Comparison of ENCODE assay signal across 8 cellular contexts in the genomic region with DNA sequence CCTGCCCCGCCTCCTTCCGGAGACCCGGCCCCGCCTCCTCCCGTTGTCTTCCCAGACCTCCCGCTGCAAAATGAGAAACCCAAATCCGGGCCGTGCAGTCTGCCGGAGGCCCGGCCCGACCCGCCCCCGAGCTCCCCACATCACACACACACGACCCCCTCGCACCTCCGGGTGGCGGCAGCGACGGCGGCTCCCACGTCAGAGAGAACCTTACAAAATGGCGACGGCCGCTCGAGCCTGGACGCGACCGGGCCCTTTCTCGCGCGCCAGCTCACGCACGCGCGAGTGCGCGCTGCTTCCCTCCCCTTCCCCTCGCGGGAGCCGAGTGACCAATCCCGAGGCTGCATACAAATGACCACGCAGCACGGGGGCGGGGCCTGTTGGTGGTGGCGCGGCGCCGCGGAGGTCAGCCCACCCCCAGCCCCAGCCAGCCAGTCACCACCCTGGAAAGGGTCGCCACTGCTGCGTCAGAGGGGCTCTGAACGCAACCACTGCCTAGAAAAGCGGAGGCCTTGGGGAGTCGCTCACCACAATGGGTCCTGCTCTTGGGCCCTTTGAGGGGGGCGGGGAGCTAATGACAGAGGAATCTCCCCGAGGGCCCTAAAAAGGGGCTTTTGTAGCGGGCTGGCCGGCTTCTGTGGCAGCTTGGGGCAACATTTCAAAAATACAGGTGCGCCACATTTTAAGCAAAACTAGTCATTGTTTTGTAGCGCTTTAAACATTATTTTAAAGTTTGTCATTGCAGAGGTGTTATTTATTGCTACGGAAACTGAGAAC. TPM values are rescaled to one million over a fixed set of nuclear protein-coding genes. Genes with fewer than 3 reads are reported as not detected.
DNase-seq lines count a peak whose midpoint lies in the region; ATAC-seq, FAIRE-seq and TF ChIP-seq lines count a peak whose summit lies in the region.

A gene with protein sequence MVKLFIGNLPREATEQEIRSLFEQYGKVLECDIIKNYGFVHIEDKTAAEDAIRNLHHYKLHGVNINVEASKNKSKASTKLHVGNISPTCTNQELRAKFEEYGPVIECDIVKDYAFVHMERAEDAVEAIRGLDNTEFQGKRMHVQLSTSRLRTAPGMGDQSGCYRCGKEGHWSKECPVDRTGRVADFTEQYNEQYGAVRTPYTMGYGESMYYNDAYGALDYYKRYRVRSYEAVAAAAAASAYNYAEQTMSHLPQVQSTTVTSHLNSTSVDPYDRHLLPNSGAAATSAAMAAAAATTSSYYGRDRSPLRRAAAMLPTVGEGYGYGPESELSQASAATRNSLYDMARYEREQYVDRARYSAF (minus strand): TSS at position 289 of the 777 bp plus-strand sequence. CDS start 808 bp downstream, outside the sequence.

- intact Hi-C loops in right cardiac atrium (cut with DNase I) (loop anchor here in 3 of 4 donors (1.0 to 10.0 kb wide), 6 partner anchors 53 to 270 kb away; a partner anchor contains a TSS), uterus (cut with DNase I; ENCODE audit: low total_unique reads) (loop anchor here (2.0 kb wide), 1 partner anchor 99 kb away; no protein-coding TSS in a partner anchor)

- H3K4me3 ChIP-seq in right cardiac atrium (ENCODE audit: low read length) (peak within 1 kb of the TSS; percentile 59), uterus (peak within 1 kb of the TSS; percentile 82 to 83)

- H3K27me3 Mint-ChIP-seq in T-helper 2 cell treated with Interferon-gamma antibody and Interleukin-4, amounts not matched to agents 5 μg/mL and 100 μg/mL, for 36 hours (ENCODE audit: low read depth) = no peaks in the 10 kb centered on the region

- H3K4me1 ChIP-seq in right cardiac atrium (ENCODE audit: control insufficient read depth, insufficient read depth, low read length) (peaks cover 5% of the 10 kb centered on the region), uterus (no peaks in the 10 kb centered on the region)

- H3K9me3 ChIP-seq in right cardiac atrium (ENCODE audit: control insufficient read depth, low read length) (no peaks in the 10 kb centered on the region), uterus (no peaks in the 10 kb centered on the region)

- no peaks in the 10 kb centered on the region for H3K9me3 Mint-ChIP-seq in T-helper 2 cell treated with Interferon-gamma antibody and Interleukin-4, amounts not matched to agents 5 μg/mL and 100 μg/mL, for 36 hours

- peaks cover 32% of the 10 kb centered on the region for H3K4me1 Mint-ChIP-seq in T-helper 2 cell treated with Interferon-gamma antibody and Interleukin-4, amounts not matched to agents 5 μg/mL and 100 μg/mL, for 36 hours (ENCODE audit: low read depth)

- FAIRE-seq in GM18507 (lab: Jason Lieb, UNC) = peak; percentile 88

- H3K27ac ChIP-seq in right cardiac atrium (ENCODE audit: low read length) (peak within 1 kb of the TSS; percentile 93), uterus (peak within 1 kb of the TSS; percentile 95)

- no peak for TF ChIP-seq CTCF in uterus (IDR thresholded peaks at IDR 0.05)

- peak within 1 kb of the TSS; percentile 98 for H3K4me3 Mint-ChIP-seq in T-helper 2 cell treated with Interferon-gamma antibody and Interleukin-4, amounts not matched to agents 5 μg/mL and 100 μg/mL, for 36 hours

- peaks cover 24% of the 10 kb centered on the region for H3K36me3 Mint-ChIP-seq in T-helper 2 cell treated with Interferon-gamma antibody and Interleukin-4, amounts not matched to agents 5 μg/mL and 100 μg/mL, for 36 hours (ENCODE audit: low read depth)

- H3K36me3 ChIP-seq in uterus = no peaks in the 10 kb centered on the region

- peak within 1 kb of the TSS; percentile 99 for H3K27ac Mint-ChIP-seq in T-helper 2 cell treated with Interferon-gamma antibody and Interleukin-4, amounts not matched to agents 5 μg/mL and 100 μg/mL, for 36 hours

- H3K27me3 ChIP-seq in right cardiac atrium (ENCODE audit: control insufficient read depth, insufficient read depth) (no peaks in the 10 kb centered on the region), uterus (no peaks in the 10 kb centered on the region)

- WGBS in right cardiac atrium = under 1% methylated on average over 61 of the region's 61 CpGs

- DNase-seq in GM18507 (ENCODE audit: extremely low spot score, insufficient read length, low read depth) (peak; percentile 94), NCI-H2029 (lab: John Stamatoyannopoulos, UW) (peak; percentile 93), anterior cingulate cortex (lab: John Stamatoyannopoulos, UW) (peak; percentile 77 to 98 (median 94)), right cardiac atrium (peak; percentile 98 to 99 (median 99)), pulmonary artery endothelial cell (ENCODE audit: low read depth, low spot score) (peak; percentile 84), uterus (peak; percentile 96)
- DNase-seq in T-helper 2 cell treated with Interferon-gamma antibody and Interleukin-4, amounts not matched to agents 5 μg/mL and 100 μg/mL, for 36 hours (ENCODE audit: low spot score) = peak; percentile 94

- peak; percentile 55 to 84 for TF ChIP-seq POLR2A in uterus (IDR thresholded peaks at IDR 0.05)

- peak; percentile 92 for ATAC-seq in HG02981 (IDR thresholded peaks at IDR 0.05; ENCODE audit: unreplicated experiment)
- ATAC-seq in right cardiac atrium = peak; percentile 99

RNA-seq across cellular contexts. Expression of the gene that starts here (rescaled TPM):
- 10 to 100 TPM in 3 of 4 donors, 1 to 10 TPM in 1; 9.0 to 15.7 (median 12.2) TPM for total RNA-seq in right cardiac atrium
- 11.5 TPM for polyA plus RNA-seq in right cardiac atrium
- 16.9 and 25.9 TPM in 2 replicates for total RNA-seq in pulmonary artery endothelial cell
- 10 to 100 TPM in 3 of 4 donors, 1 to 10 TPM in 1; 5.0 to 60.3 (median 20.1) TPM for total RNA-seq in uterus

Comparison
In these comparisons a context has a peak if more than half of its experiments do, and no peak if none do; other contexts are left out.
1. Peak in every context shown above with its lines: DNase-seq, ATAC-seq, H3K4me3 ChIP-seq and H3K27ac ChIP-seq.